Comparison of ENCODE assay signal across 23 cellular contexts in genomic region chr4:124970011-124970410, GRCh38.
A peak's percentile ranks its signal among the peaks of the same experiment; 100 is the strongest.
DNase-seq lines count a peak whose midpoint lies in the region; ATAC-seq and TF ChIP-seq lines count a peak whose summit lies in the region.
"Had no signal": no experiment of that assay in that cellular context is flagged by ENCODE, and none has a peak within 500 bp of the region (broad histone marks: within the 10 kb centered on the region; RNA-seq: fewer than 3 reads in every experiment).

No MANE protein-coding gene starts in this region.

- H3K9ac ChIP-seq in fibroblast of lung (ENCODE audit: insufficient read depth, low read length): no peak overlapping the region

- peaks cover 0 to 4% (median 0%) of the 10 kb centered on the region in 5 donors for H3K36me3 Mint-ChIP-seq in naive thymus-derived CD4-positive, alpha-beta T cell
- H3K36me3 Mint-ChIP-seq: activated CD8-positive, alpha-beta memory T cell treated with anti-CD3 and anti-CD28 coated beads, Interleukin-2, amount 10 ng/mL, durations not matched to agents 7 days and 5 days; activated naive CD8-positive, alpha-beta T cell; mesothelial cell of epicardium; stimulated activated memory B cell treated with anti-CD40 and anti-IgM and Interleukin-4, amounts not matched to agents 10 μg/mL and 1 μg/mL and 100 μg/mL, for 72 hours; T-cell had no signal

- no peaks in the 10 kb centered on the region for H4K20me1 ChIP-seq in fibroblast of lung (ENCODE audit: control insufficient read depth, extremely low read depth, insufficient read depth, low read length)

- peaks cover 0 to 10% (median 0%) of the 10 kb centered on the region in 11 donors for H3K9me3 Mint-ChIP-seq in naive thymus-derived CD4-positive, alpha-beta T cell
- H3K9me3 Mint-ChIP-seq: activated CD4-positive, alpha-beta T cell treated with anti-CD3 and anti-CD28 coated beads, Interleukin-2, amount 10 ng/mL, durations not matched to agents 24 days and 14 days; activated T-helper 1 cell treated with anti-CD3 and anti-CD28 coated beads, Interleukin-12 subunit alpha, Interleukin-12 subunit beta, Interleukin-2, Interleukin-4 antibody, amounts not matched to agents 30 ng/mL and 10 ng/mL and 1 ng/mL, durations not matched to agents 14 hours and 24 hours and 36 hours; mesothelial cell of epicardium had no signal

- H3K4me3 ChIP-seq in fibroblast of lung (replicated peaks in 1 of 4; ENCODE audit: control extremely low read depth in 1 of 4, insufficient read depth in 1 of 4, low read depth in 3 of 4, low read length in 4 of 4): no peak overlapping the region
- no peak overlapping the region for H3K4me3 ChIP-seq in naive thymus-derived CD4-positive, alpha-beta T cell (ENCODE audit: low read length)
- H3K4me3 ChIP-seq: thoracic aorta had no signal

- H2AFZ ChIP-seq in fibroblast of lung (ENCODE audit: low read length): no peak overlapping the region

- H3K36me3 ChIP-seq in fibroblast of lung (ENCODE audit: control insufficient read depth, insufficient read depth, low read length): no peaks in the 10 kb centered on the region
- no peaks in the 10 kb centered on the region for H3K36me3 ChIP-seq in naive thymus-derived CD4-positive, alpha-beta T cell (ENCODE audit: control insufficient read depth in 2 of 3, insufficient read depth in 3 of 3, low read length in 3 of 3)
- H3K36me3 ChIP-seq: thoracic aorta had no signal

- no peaks in the 10 kb centered on the region for H3K4me1 Mint-ChIP-seq in naive thymus-derived CD4-positive, alpha-beta T cell
- H3K4me1 Mint-ChIP-seq: activated CD4-positive, alpha-beta T cell treated with anti-CD3 and anti-CD28 coated beads, Interleukin-2, amount 10 ng/mL, durations not matched to agents 24 days and 14 days; activated CD8-positive, alpha-beta memory T cell treated with anti-CD3 and anti-CD28 coated beads, Interleukin-2, amount 10 ng/mL, durations not matched to agents 7 days and 5 days; neural crest cell; stimulated activated memory B cell treated with anti-CD40 and anti-IgM and Interleukin-4, amounts not matched to agents 10 μg/mL and 1 μg/mL and 100 μg/mL, for 72 hours; T-cell had no signal

- no peaks in the 10 kb centered on the region for H3K4me1 ChIP-seq in fibroblast of lung (ENCODE audit: control insufficient read depth, extremely low read depth, insufficient read depth, low read length)
- H3K4me1 ChIP-seq in naive thymus-derived CD4-positive, alpha-beta T cell (ENCODE audit: control insufficient read depth in 2 of 2, insufficient read depth in 2 of 2, low read length in 2 of 2): no peaks in the 10 kb centered on the region

- DNase-seq in GM04503 (ENCODE audit: low read depth) (peak; percentile 48), fibroblast of lung (ENCODE audit: low read depth in 2 of 2) (peak; percentile 59 to 84), non-pigmented ciliary epithelial cell (ENCODE audit: low read depth) (peak; percentile 38), Ammon's horn (ENCODE audit: low spot score) (no peak), NCI-H526 treated with DMSO at 0.1 percent for 48 hours (lab: John Stamatoyannopoulos, UW) (no peak)
- DNase-seq in naive thymus-derived CD4-positive, alpha-beta T cell: no peak
- DNase-seq: activated CD4-positive, alpha-beta T cell treated with anti-CD3 and anti-CD28 coated beads, Interleukin-2, amount 10 ng/mL, durations not matched to agents 24 days and 14 days; activated CD8-positive, alpha-beta memory T cell treated with anti-CD3 and anti-CD28 coated beads, Interleukin-2, amount 10 ng/mL, durations not matched to agents 7 days and 5 days; DND-41; NCI-H1417; NCI-H774; stimulated activated CD4-positive, alpha-beta T cell treated with anti-CD3 and anti-CD28 coated beads, Interleukin-1b, Interleukin-23, amount 100 ng/mL, for 48 hours; T-cell had no signal

- intact Hi-C loops in naive thymus-derived CD4-positive, alpha-beta T cell (cut with micrococcal nuclease): no loop called here

- H3K27ac ChIP-seq in fibroblast of lung (ENCODE audit: insufficient read depth, low read length): no peak overlapping the region
- H3K27ac ChIP-seq in naive thymus-derived CD4-positive, alpha-beta T cell (ENCODE audit: low read depth, low read length): no peak overlapping the region
- H3K27ac ChIP-seq: thoracic aorta had no signal

- H3K27me3 Mint-ChIP-seq in naive thymus-derived CD4-positive, alpha-beta T cell: no peaks in the 10 kb centered on the region
- H3K27me3 Mint-ChIP-seq: activated CD4-positive, alpha-beta T cell treated with anti-CD3 and anti-CD28 coated beads, Interleukin-2, amount 10 ng/mL, durations not matched to agents 24 days and 14 days; activated CD8-positive, alpha-beta memory T cell treated with anti-CD3 and anti-CD28 coated beads, Interleukin-2, amount 10 ng/mL, durations not matched to agents 7 days and 5 days; activated naive CD8-positive, alpha-beta T cell; dendritic cell treated with granulocyte-macrophage colony-stimulating factor and Interleukin-4, amounts not matched to agents 40 ng/mL and 50 ng/mL, for 4 days; stimulated activated memory B cell treated with anti-CD40 and anti-IgM and Interleukin-4, amounts not matched to agents 10 μg/mL and 1 μg/mL and 100 μg/mL, for 72 hours; T-cell had no signal

- no peaks in the 10 kb centered on the region for H3K79me2 ChIP-seq in fibroblast of lung (ENCODE audit: control insufficient read depth, insufficient read depth, low read length)

- no peaks in the 10 kb centered on the region for H3K9me3 ChIP-seq in fibroblast of lung (ENCODE audit: control insufficient read depth, insufficient read depth, low read depth, low read length)
- no peaks in the 10 kb centered on the region for H3K9me3 ChIP-seq in naive thymus-derived CD4-positive, alpha-beta T cell (ENCODE audit: control insufficient read depth in 2 of 3, low read length in 3 of 3)
- H3K9me3 ChIP-seq: thoracic aorta had no signal

- no peak overlapping the region for H3K4me2 ChIP-seq in fibroblast of lung (ENCODE audit: extremely low read depth, insufficient read depth, low read length)

- POLR2A ChIA-PET in naive thymus-derived CD4-positive, alpha-beta T cell (lab: Charles Lee): no interaction called here

- no peaks in the 10 kb centered on the region for H3K27me3 ChIP-seq in fibroblast of lung (ENCODE audit: control insufficient read depth, insufficient read depth, low read length)
- no peaks in the 10 kb centered on the region for H3K27me3 ChIP-seq in naive thymus-derived CD4-positive, alpha-beta T cell (ENCODE audit: control insufficient read depth in 2 of 2, insufficient read depth in 2 of 2, low read length in 2 of 2)

- no peak overlapping the region for H3K27ac Mint-ChIP-seq in naive thymus-derived CD4-positive, alpha-beta T cell
- H3K27ac Mint-ChIP-seq: activated CD4-positive, alpha-beta T cell treated with anti-CD3 and anti-CD28 coated beads, Interleukin-2, amount 10 ng/mL, durations not matched to agents 24 days and 14 days; activated CD8-positive, alpha-beta memory T cell treated with anti-CD3 and anti-CD28 coated beads, Interleukin-2, amount 10 ng/mL, durations not matched to agents 7 days and 5 days; activated naive CD8-positive, alpha-beta T cell; activated T-helper 1 cell treated with anti-CD3 and anti-CD28 coated beads, Interleukin-12 subunit alpha, Interleukin-12 subunit beta, Interleukin-2, Interleukin-4 antibody, amounts not matched to agents 30 ng/mL and 10 ng/mL and 1 ng/mL, durations not matched to agents 14 hours and 24 hours and 36 hours; dendritic cell treated with granulocyte-macrophage colony-stimulating factor and Interleukin-4, amounts not matched to agents 40 ng/mL and 50 ng/mL, for 4 days; mesothelial cell of epicardium; stimulated activated memory B cell treated with anti-CD40 and anti-IgM and Interleukin-4, amounts not matched to agents 10 μg/mL and 1 μg/mL and 100 μg/mL, for 72 hours; T-cell had no signal

- CTCF ChIA-PET in naive thymus-derived CD4-positive, alpha-beta T cell (lab: Charles Lee): no interaction called here

- H3K4me3 Mint-ChIP-seq in naive thymus-derived CD4-positive, alpha-beta T cell: no peak overlapping the region
- H3K4me3 Mint-ChIP-seq: activated CD4-positive, alpha-beta T cell treated with anti-CD3 and anti-CD28 coated beads, Interleukin-2, amount 10 ng/mL, durations not matched to agents 24 days and 14 days; activated CD8-positive, alpha-beta memory T cell treated with anti-CD3 and anti-CD28 coated beads, Interleukin-2, amount 10 ng/mL, durations not matched to agents 7 days and 5 days; activated naive CD8-positive, alpha-beta T cell; activated T-helper 1 cell treated with anti-CD3 and anti-CD28 coated beads, Interleukin-12 subunit alpha, Interleukin-12 subunit beta, Interleukin-2, Interleukin-4 antibody, amounts not matched to agents 30 ng/mL and 10 ng/mL and 1 ng/mL, durations not matched to agents 14 hours and 24 hours and 36 hours; dendritic cell treated with granulocyte-macrophage colony-stimulating factor and Interleukin-4, amounts not matched to agents 40 ng/mL and 50 ng/mL, for 4 days; mesothelial cell of epicardium; neural crest cell; stimulated activated memory B cell treated with anti-CD40 and anti-IgM and Interleukin-4, amounts not matched to agents 10 μg/mL and 1 μg/mL and 100 μg/mL, for 72 hours; T-cell had no signal

- peak; percentile 33 for ATAC-seq in SK-N-SH treated with all-trans-retinoic acid at 6 μM for 48 hours
- ATAC-seq in naive thymus-derived CD4-positive, alpha-beta T cell: no peak
- ATAC-seq: activated CD8-positive, alpha-beta memory T cell treated with anti-CD3 and anti-CD28 coated beads, Interleukin-2, amount 10 ng/mL, durations not matched to agents 7 days and 5 days; HCT116; Right ventricle myocardium inferior; stimulated activated memory B cell treated with anti-CD40 and anti-IgM and Interleukin-4, amounts not matched to agents 10 μg/mL and 1 μg/mL and 100 μg/mL, for 72 hours; T-cell had no signal

- TF ChIP-seq CTCF in fibroblast of lung (conservative IDR thresholded peaks at IDR 0.05 in 1 of 2, IDR thresholded peaks at IDR 0.05 in 1 of 2; ENCODE audit: low read depth in 1 of 2, low read length in 2 of 2): no peak

TF ChIP-seq in SK-N-SH treated with all-trans-retinoic acid at 6 μM for 48 hours, 23 proteins besides CTCF, POLR2A, EP300 and RAD21:
- TF ChIP-seq CSRNP3 (CRISPR knock-in tag; IDR thresholded peaks at IDR 0.05): no peak
- TF ChIP-seq PPARA (CRISPR knock-in tag; IDR thresholded peaks at IDR 0.05; ENCODE audit: borderline replicate concordance): no peak
TF ChIP-seq in SK-N-SH treated with all-trans-retinoic acid at 6 μM for 48 hours: peak in this region for 0.

Comparison
In these comparisons a context has a peak if more than half of its experiments do, and no peak if none do; other contexts are left out.
1. DNase-seq: peak in GM04503 (single experiment), fibroblast of lung (2 of 2) and non-pigmented ciliary epithelial cell (single experiment); none in Ammon's horn (single experiment), NCI-H526 treated with DMSO at 0.1 percent for 48 hours (single experiment) and naive thymus-derived CD4-positive, alpha-beta T cell (0 of 9).